8 cellular contexts compared by ENCODE assay signal in genomic region chr15:74616020-74616939, GRCh38. TPM values are rescaled to one million over a fixed set of nuclear protein-coding genes. Genes with fewer than 3 reads are reported as not detected.
DNase-seq lines count a peak whose midpoint lies in the region; ATAC-seq and TF ChIP-seq lines count a peak whose summit lies in the region.

No MANE protein-coding gene starts in this region.

- no peaks in the 10 kb centered on the region for H3K9me3 ChIP-seq in ES-I3 (ENCODE audit: control insufficient read depth, insufficient read depth, low read length)
- no peaks in the 10 kb centered on the region for H3K9me3 ChIP-seq in adrenal gland (replicated peaks in 1 of 3)
- no peaks in the 10 kb centered on the region for H3K9me3 ChIP-seq in right atrium auricular region

- TF ChIP-seq CTCF in adrenal gland (IDR thresholded peaks at IDR 0.05) (no peak), right atrium auricular region (IDR thresholded peaks at IDR 0.05) (no peak)

- TF ChIP-seq POLR2A in adrenal gland (IDR thresholded peaks at IDR 0.05): peak; percentile 39 to 69

- H3K27ac ChIP-seq in adrenal gland (peak overlapping the region; percentile 75 to 100 (median 98)), right atrium auricular region (peak overlapping the region; percentile 95 to 96), rectal smooth muscle tissue (ENCODE audit: low read depth, low read length) (peak overlapping the region; percentile 87)

- ATAC-seq in HG03378 (IDR thresholded peaks at IDR 0.05; ENCODE audit: unreplicated experiment) (peak; percentile 11), HG03095 (IDR thresholded peaks at IDR 0.05; ENCODE audit: unreplicated experiment) (no peak)

- peak overlapping the region; percentile 60 to 85 (median 70) for H3K4me3 ChIP-seq in adrenal gland
- peak overlapping the region; percentile 95 to 96 for H3K4me3 ChIP-seq in right atrium auricular region
- peak overlapping the region; percentile 94 for H3K4me3 ChIP-seq in rectal smooth muscle tissue (ENCODE audit: low read length)

- H3K4me1 ChIP-seq in ES-I3 (ENCODE audit: insufficient read depth, low read length): peaks cover 5% of the 10 kb centered on the region; the same call in 1 of the 2 replicates
- H3K4me1 ChIP-seq in adrenal gland (replicated peaks in 1 of 2): peaks cover 14 to 40% of the 10 kb centered on the region in 2 donors
- H3K4me1 ChIP-seq in right atrium auricular region: peaks cover 0 to 56% of the 10 kb centered on the region in 2 donors
- H3K4me1 ChIP-seq in rectal smooth muscle tissue (ENCODE audit: control insufficient read depth, insufficient read depth, low read length): peaks cover 11% of the 10 kb centered on the region

- WGBS in adrenal gland, 4 donors: 0 to 2% (median 1%) methylated on average over 7 to 41 of the region's 41 CpGs

- H3K36me3 ChIP-seq in ES-I3 (ENCODE audit: insufficient read depth, low read length) (no peaks in the 10 kb centered on the region; the same call in 1 of the 2 replicates), adrenal gland (replicated peaks in 1 of 2) (peaks cover 0 to 25% of the 10 kb centered on the region in 2 donors), right atrium auricular region (peaks cover 25% of the 10 kb centered on the region), rectal smooth muscle tissue (ENCODE audit: control insufficient read depth, insufficient read depth, low read length) (peaks cover 21% of the 10 kb centered on the region)

- no peaks in the 10 kb centered on the region for H3K27me3 ChIP-seq in adrenal gland
- H3K27me3 ChIP-seq in right atrium auricular region: no peaks in the 10 kb centered on the region
- H3K27me3 ChIP-seq in rectal smooth muscle tissue (ENCODE audit: control insufficient read depth, insufficient read depth, low read length): no peaks in the 10 kb centered on the region

- H3K9ac ChIP-seq in ES-I3 (ENCODE audit: low read depth, low read length) (peak overlapping the region; percentile 99), rectal smooth muscle tissue (ENCODE audit: low read length) (peak overlapping the region; percentile 99)

- intact Hi-C loops in adrenal gland (cut with DNase I): loop anchor here in 1 of 2 donors (10.0 kb wide), 1 partner anchor 71 kb away; the partner anchor contains the start of gene ARID3B

- DNase-seq in SKM-1 treated with dmso at 0.1 percent for 144 hours (lab: John Stamatoyannopoulos, UW; ENCODE audit: unreplicated experiment): peak; percentile 58
- DNase-seq in adrenal gland: peak; percentile 82 to 94 (median 91)
- peak; percentile 80 for DNase-seq in right atrium auricular region (ENCODE audit: low spot score)
- DNase-seq in T1000 (lab: John Stamatoyannopoulos, UW): no peak

RNA-seq across cellular contexts. Expression of gene CLK3, which starts 0.6 kb away (rescaled TPM):
- total RNA-seq in adrenal gland (100 to 1,000 TPM in 2 of 8 donors, 10 to 100 TPM in 6; 26.2 to 123 (median 59.8) TPM), right atrium auricular region (10 to 100 TPM; 52.8 to 59.2 TPM)
- 100 to 1,000 TPM in 2 of 3 donors, 10 to 100 TPM in 1; 71.2 to 160 (median 123) TPM for polyA plus RNA-seq in adrenal gland
